Comparison of ENCODE assay signal across 1 cellular context in the genomic region with DNA sequence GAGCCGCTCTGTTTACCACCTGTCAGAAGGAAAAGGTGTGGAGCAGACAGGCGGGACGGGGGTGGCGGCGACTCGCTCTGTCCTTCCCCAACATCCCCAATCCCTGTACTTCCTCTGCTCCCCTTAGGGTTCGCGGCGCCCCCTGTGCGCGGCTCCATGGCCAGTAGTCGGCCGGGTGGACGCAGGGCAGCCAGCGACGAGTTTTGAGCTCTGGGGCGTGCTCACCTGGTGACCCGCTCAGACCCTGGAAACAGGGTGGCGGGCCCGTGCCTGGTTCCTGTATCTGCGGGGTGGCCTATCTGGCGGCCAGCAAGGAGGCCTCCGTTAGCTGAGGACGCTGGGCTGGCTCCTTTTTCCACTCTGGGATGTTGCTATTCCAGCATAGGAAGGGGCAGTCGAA.
TF ChIP-seq lines count a peak whose summit lies in the region.

No MANE protein-coding gene starts in this region.

TF ChIP-seq in IMR-90, 13 proteins besides CTCF, POLR2A, EP300 and RAD21:
- TF ChIP-seq MAZ (IDR thresholded peaks at IDR 0.05; ENCODE audit: borderline replicate concordance, low read depth, low read length) (no peak), CEBPB (IDR thresholded peaks at IDR 0.05; ENCODE audit: low read depth, low read length) (no peak), NFE2L2 (IDR thresholded peaks at IDR 0.05; ENCODE audit: low read depth, low read length) (no peak), CHD1 (IDR thresholded peaks at IDR 0.05; ENCODE audit: low read depth, low read length) (no peak), RCOR1 (IDR thresholded peaks at IDR 0.05; ENCODE audit: insufficient replicate concordance, low read length) (no peak), SMC3 (IDR thresholded peaks at IDR 0.05; ENCODE audit: low read depth, low read length) (no peak), BHLHE40 (IDR thresholded peaks at IDR 0.05; ENCODE audit: low read depth, low read length) (no peak), FOS (IDR thresholded peaks at IDR 0.05; ENCODE audit: low read depth, low read length) (no peak), MAFK (IDR thresholded peaks at IDR 0.05; ENCODE audit: low read depth, low read length) (no peak), RFX5 (IDR thresholded peaks at IDR 0.05; ENCODE audit: low read depth, low read length) (no peak), MXI1 (IDR thresholded peaks at IDR 0.05; ENCODE audit: borderline replicate concordance, low read depth, low read length) (no peak)
- TF ChIP-seq, protein P1, sequence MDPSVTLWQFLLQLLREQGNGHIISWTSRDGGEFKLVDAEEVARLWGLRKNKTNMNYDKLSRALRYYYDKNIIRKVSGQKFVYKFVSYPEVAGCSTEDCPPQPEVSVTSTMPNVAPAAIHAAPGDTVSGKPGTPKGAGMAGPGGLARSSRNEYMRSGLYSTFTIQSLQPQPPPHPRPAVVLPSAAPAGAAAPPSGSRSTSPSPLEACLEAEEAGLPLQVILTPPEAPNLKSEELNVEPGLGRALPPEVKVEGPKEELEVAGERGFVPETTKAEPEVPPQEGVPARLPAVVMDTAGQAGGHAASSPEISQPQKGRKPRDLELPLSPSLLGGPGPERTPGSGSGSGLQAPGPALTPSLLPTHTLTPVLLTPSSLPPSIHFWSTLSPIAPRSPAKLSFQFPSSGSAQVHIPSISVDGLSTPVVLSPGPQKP (IDR thresholded peaks at IDR 0.05; ENCODE audit: borderline replicate concordance, low read depth, low read length) = no peak
- TF ChIP-seq, protein P2, sequence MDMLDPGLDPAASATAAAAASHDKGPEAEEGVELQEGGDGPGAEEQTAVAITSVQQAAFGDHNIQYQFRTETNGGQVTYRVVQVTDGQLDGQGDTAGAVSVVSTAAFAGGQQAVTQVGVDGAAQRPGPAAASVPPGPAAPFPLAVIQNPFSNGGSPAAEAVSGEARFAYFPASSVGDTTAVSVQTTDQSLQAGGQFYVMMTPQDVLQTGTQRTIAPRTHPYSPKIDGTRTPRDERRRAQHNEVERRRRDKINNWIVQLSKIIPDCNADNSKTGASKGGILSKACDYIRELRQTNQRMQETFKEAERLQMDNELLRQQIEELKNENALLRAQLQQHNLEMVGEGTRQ (IDR thresholded peaks at IDR 0.05; ENCODE audit: low read depth, low read length) = no peak
